Comparison of ENCODE assay signal across 10 cellular contexts in genomic region chr3:46930945-46931403, GRCh38. TPM values are rescaled to one million over a fixed set of nuclear protein-coding genes. Genes with fewer than 3 reads are reported as not detected.
A peak's percentile ranks its signal among the peaks of the same experiment; 100 is the strongest.
DNase-seq lines count a peak whose midpoint lies in the region; ATAC-seq and TF ChIP-seq lines count a peak whose summit lies in the region.
"Had no signal": no experiment of that assay in that cellular context is flagged by ENCODE, and none has a peak within 500 bp of the region (broad histone marks: within the 10 kb centered on the region; RNA-seq: fewer than 3 reads in every experiment).

No MANE protein-coding gene starts in this region.

- TF ChIP-seq RAD21 in liver (IDR thresholded peaks at IDR 0.05), result peak in 1 of 2 donors; percentile 12

- H3K27ac ChIP-seq in liver (ENCODE audit: low read depth in 1 of 2, low read length in 2 of 2), result peak overlapping the region; percentile 19 to 63

- ATAC-seq in activated naive CD4-positive, alpha-beta T cell treated with anti-CD3 and anti-CD28 coated beads, Interleukin-2, amount 50 U/mL, for 72 hours, result no peak
- peak; percentile 6 for ATAC-seq in stimulated activated naive CD8-positive, alpha-beta T cell treated with anti-CD3 and anti-CD28 coated beads, Interleukin-15, amount 100 ng/mL, for 72 hours
- ATAC-seq in GM19452 (IDR thresholded peaks at IDR 0.05; ENCODE audit: unreplicated experiment) (no peak), GM18858 (IDR thresholded peaks at IDR 0.05; ENCODE audit: unreplicated experiment) (no peak)

- no peak for DNase-seq in activated naive CD4-positive, alpha-beta T cell treated with anti-CD3 and anti-CD28 coated beads, Interleukin-2, amount 50 U/mL, for 72 hours (ENCODE audit: low spot score in 2 of 2)
- no peak for DNase-seq in stimulated activated naive CD8-positive, alpha-beta T cell treated with anti-CD3 and anti-CD28 coated beads, Interleukin-15, amount 100 ng/mL, for 72 hours
- no peak for DNase-seq in stimulated activated naive CD4-positive, alpha-beta T cell treated with Interleukin-2 at 50 U/mL for 16 hours (lab: John Stamatoyannopoulos, UW)
- no peak for DNase-seq in HEK293T (ENCODE audit: extremely low spot score)
- DNase-seq: activated CD4-positive, alpha-beta T cell treated with anti-CD3 and anti-CD28 coated beads, Interleukin-2, amount 50 U/mL, for 1 hour had no signal

- CTCF ChIA-PET in HEK293T (lab: Yijun Ruan, JAX), result interaction anchor here (0.6 to 0.7 kb wide), 3 partner anchors 11 to 858 kb away, joined by 3 to 6 read pairs (median 4); no protein-coding TSS in a partner anchor

- peak overlapping the region; percentile 54 to 91 (median 86) for H3K4me3 Mint-ChIP-seq in IgD-negative memory B cell
- H3K4me3 Mint-ChIP-seq in stimulated activated naive CD8-positive, alpha-beta T cell treated with anti-CD3 and anti-CD28 coated beads, Interleukin-15, amount 100 ng/mL, for 72 hours, result no peak overlapping the region

- H3K27ac Mint-ChIP-seq in IgD-negative memory B cell, result peak overlapping the region; percentile 92 to 97 (median 96)
- H3K27ac Mint-ChIP-seq in activated naive CD4-positive, alpha-beta T cell treated with anti-CD3 and anti-CD28 coated beads, Interleukin-2, amount 50 U/mL, for 72 hours, result peak overlapping the region; percentile 75 to 89
- peak overlapping the region; percentile 19 to 77 for H3K27ac Mint-ChIP-seq in stimulated activated naive CD8-positive, alpha-beta T cell treated with anti-CD3 and anti-CD28 coated beads, Interleukin-15, amount 100 ng/mL, for 72 hours

- H3K9ac ChIP-seq in liver (ENCODE audit: low read depth in 1 of 2, low read length in 2 of 2), result no peak overlapping the region

- POLR2A ChIA-PET in HEK293T (lab: Yijun Ruan, JAX), result interaction anchor here (0.8 kb wide), 1 partner anchor 78 kb away, joined by 3 read pairs; no protein-coding TSS in a partner anchor

- H3K9me3 Mint-ChIP-seq in IgD-negative memory B cell, result peaks cover 0 to 8% (median 6%) of the 10 kb centered on the region in 3 donors
- H3K9me3 Mint-ChIP-seq in activated naive CD4-positive, alpha-beta T cell treated with anti-CD3 and anti-CD28 coated beads, Interleukin-2, amount 50 U/mL, for 72 hours, result no peaks in the 10 kb centered on the region
- peaks cover 0 to 12% of the 10 kb centered on the region in 2 donors for H3K9me3 Mint-ChIP-seq in stimulated activated naive CD8-positive, alpha-beta T cell treated with anti-CD3 and anti-CD28 coated beads, Interleukin-15, amount 100 ng/mL, for 72 hours

- no peak for TF ChIP-seq CTCF in liver (IDR thresholded peaks at IDR 0.05; ENCODE audit: low read depth, low read length, missing input control)

- H3K36me3 ChIP-seq in liver (ENCODE audit: control insufficient read depth in 4 of 4, insufficient read depth in 3 of 4, low read depth in 1 of 4, low read length in 3 of 4), result peaks cover 2 to 10% (median 2%) of the 10 kb centered on the region in 4 donors

- peaks cover 32 to 69% (median 58%) of the 10 kb centered on the region in 4 donors for H3K4me1 ChIP-seq in liver (ENCODE audit: control insufficient read depth in 4 of 4, insufficient read depth in 4 of 4, low read length in 3 of 4)

- H3K36me3 Mint-ChIP-seq in IgD-negative memory B cell, result peaks cover 10% of the 10 kb centered on the region
- H3K36me3 Mint-ChIP-seq in activated naive CD4-positive, alpha-beta T cell treated with anti-CD3 and anti-CD28 coated beads, Interleukin-2, amount 50 U/mL, for 72 hours, result peaks cover 0 to 15% of the 10 kb centered on the region in 2 donors

- H3K27me3 Mint-ChIP-seq in IgD-negative memory B cell, result no peaks in the 10 kb centered on the region
- no peaks in the 10 kb centered on the region for H3K27me3 Mint-ChIP-seq in stimulated activated naive CD8-positive, alpha-beta T cell treated with anti-CD3 and anti-CD28 coated beads, Interleukin-15, amount 100 ng/mL, for 72 hours

- H3K4me1 Mint-ChIP-seq in IgD-negative memory B cell, result peaks cover 58 to 73% (median 68%) of the 10 kb centered on the region in 3 donors
- peaks cover 94% of the 10 kb centered on the region for H3K4me1 Mint-ChIP-seq in stimulated activated naive CD8-positive, alpha-beta T cell treated with anti-CD3 and anti-CD28 coated beads, Interleukin-15, amount 100 ng/mL, for 72 hours

- WGBS in liver, result 55% methylated on average over 3 of the region's 3 CpGs

- H3K27me3 ChIP-seq in liver (ENCODE audit: control insufficient read depth in 4 of 4, insufficient read depth in 4 of 4, low read length in 3 of 4), result no peaks in the 10 kb centered on the region

- no peak overlapping the region for H3K4me3 ChIP-seq in liver (ENCODE audit: low read depth in 1 of 3, low read length in 3 of 3)

- H3K9me3 ChIP-seq in liver (ENCODE audit: control insufficient read depth in 4 of 4, low read length in 3 of 4), result no peaks in the 10 kb centered on the region

TF ChIP-seq in liver, 16 proteins besides CTCF, POLR2A, EP300 and RAD21:
- TF ChIP-seq, protein P1, sequence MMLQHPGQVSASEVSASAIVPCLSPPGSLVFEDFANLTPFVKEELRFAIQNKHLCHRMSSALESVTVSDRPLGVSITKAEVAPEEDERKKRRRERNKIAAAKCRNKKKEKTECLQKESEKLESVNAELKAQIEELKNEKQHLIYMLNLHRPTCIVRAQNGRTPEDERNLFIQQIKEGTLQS (IDR thresholded peaks at IDR 0.05), result no peak
- TF ChIP-seq TAF1 (conservative IDR thresholded peaks at IDR 0.05) (no peak), SP1 (IDR thresholded peaks at IDR 0.05) (peak; percentile 9), MAX (IDR thresholded peaks at IDR 0.05) (no peak), RXRA (IDR thresholded peaks at IDR 0.05) (peak in 1 of 2 donors; percentile 22), NR2F2 (IDR thresholded peaks at IDR 0.05) (peak; percentile 51)
TF ChIP-seq in liver: peak in this region for 3.

TF ChIP-seq in HEK293T, 16 proteins besides CTCF, POLR2A, EP300 and RAD21:
- TF ChIP-seq ELF4 (IDR thresholded peaks at IDR 0.05) (no peak), L3MBTL2 (conservative IDR thresholded peaks at IDR 0.05) (no peak), SP1 (IDR thresholded peaks at IDR 0.05) (no peak), ARNT (IDR thresholded peaks at IDR 0.05) (no peak), TARDBP (IDR thresholded peaks at IDR 0.05) (no peak), ZNF384 (IDR thresholded peaks at IDR 0.05) (no peak), FOXA1 (IDR thresholded peaks at IDR 0.05) (no peak), FOXK2 (IDR thresholded peaks at IDR 0.05) (no peak), SUZ12 (IDR thresholded peaks at IDR 0.05) (no peak), NFRKB (IDR thresholded peaks at IDR 0.05) (no peak), HDGF (IDR thresholded peaks at IDR 0.05; ENCODE audit: borderline replicate concordance) (no peak), BHLHE40 (IDR thresholded peaks at IDR 0.05; ENCODE audit: borderline replicate concordance) (no peak), LEF1 (IDR thresholded peaks at IDR 0.05; ENCODE audit: borderline replicate concordance) (no peak), CTBP1 (IDR thresholded peaks at IDR 0.05; ENCODE audit: borderline replicate concordance) (no peak), FOXM1 (IDR thresholded peaks at IDR 0.05; ENCODE audit: borderline replicate concordance) (no peak)
- TF ChIP-seq, protein P2, sequence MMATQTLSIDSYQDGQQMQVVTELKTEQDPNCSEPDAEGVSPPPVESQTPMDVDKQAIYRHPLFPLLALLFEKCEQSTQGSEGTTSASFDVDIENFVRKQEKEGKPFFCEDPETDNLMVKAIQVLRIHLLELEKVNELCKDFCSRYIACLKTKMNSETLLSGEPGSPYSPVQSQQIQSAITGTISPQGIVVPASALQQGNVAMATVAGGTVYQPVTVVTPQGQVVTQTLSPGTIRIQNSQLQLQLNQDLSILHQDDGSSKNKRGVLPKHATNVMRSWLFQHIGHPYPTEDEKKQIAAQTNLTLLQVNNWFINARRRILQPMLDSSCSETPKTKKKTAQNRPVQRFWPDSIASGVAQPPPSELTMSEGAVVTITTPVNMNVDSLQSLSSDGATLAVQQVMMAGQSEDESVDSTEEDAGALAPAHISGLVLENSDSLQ (IDR thresholded peaks at IDR 0.05), result no peak

RNA-seq across cellular contexts. Expression of gene CCDC12, which starts 45.6 kb away (rescaled TPM):
- polyA plus RNA-seq in IgD-negative memory B cell, result 151 TPM
- total RNA-seq in activated naive CD4-positive, alpha-beta T cell treated with anti-CD3 and anti-CD28 coated beads, Interleukin-2, amount 50 U/mL, for 72 hours, result 10 to 100 TPM; 49.3 to 55.2 TPM
- 10 to 100 TPM in 1 of 2 donors, 1 to 10 TPM in 1; 8.5 to 27.9 TPM for total RNA-seq in liver
- polyA plus RNA-seq in liver, result 10 to 100 TPM; 25.2 to 35.1 TPM

RNA-seq across cellular contexts. Expression of gene NBEAL2, which starts 48.5 kb away (rescaled TPM):
- polyA plus RNA-seq in IgD-negative memory B cell, result 6.7 TPM
- total RNA-seq in activated naive CD4-positive, alpha-beta T cell treated with anti-CD3 and anti-CD28 coated beads, Interleukin-2, amount 50 U/mL, for 72 hours, result 100 to 1,000 TPM in 1 of 2 donors, 10 to 100 TPM in 1; 75.7 to 122 TPM
- total RNA-seq in liver, result 10 to 100 TPM in 1 of 2 donors, 1 to 10 TPM in 1; 10.0 to 20.7 TPM
- 1 to 10 TPM; 2.0 to 5.2 TPM for polyA plus RNA-seq in liver

RNA-seq across cellular contexts. Expression of gene PTH1R, which starts 53.5 kb away (rescaled TPM):
- not detected for polyA plus RNA-seq in IgD-negative memory B cell
- total RNA-seq in activated naive CD4-positive, alpha-beta T cell treated with anti-CD3 and anti-CD28 coated beads, Interleukin-2, amount 50 U/mL, for 72 hours, result not detected
- total RNA-seq in liver, result 10 to 100 TPM in 1 of 2 donors, 1 to 10 TPM in 1; 7.2 to 28.4 TPM
- 10 to 100 TPM; 19.8 to 27.4 TPM for polyA plus RNA-seq in liver
- total RNA-seq: glomerular endothelial cell had no signal

Comparison
In these comparisons a context has a peak if more than half of its experiments do, and no peak if none do; other contexts are left out.
1. H3K4me3 Mint-ChIP-seq: peak in IgD-negative memory B cell (4 of 4); none in stimulated activated naive CD8-positive, alpha-beta T cell treated with anti-CD3 and anti-CD28 coated beads, Interleukin-15, amount 100 ng/mL, for 72 hours (0 of 2).
2. RNA of gene PTH1R, which starts 53.5 kb away (total RNA-seq): 7.2 to 28.4 TPM in liver; not detected in activated naive CD4-positive, alpha-beta T cell treated with anti-CD3 and anti-CD28 coated beads, Interleukin-2, amount 50 U/mL, for 72 hours; every median in the first group is over 4 times any median in the second.
3. Peak in every context shown above with its lines, with median percentiles within 50 percentile points of each other: H3K27ac Mint-ChIP-seq.